8 cellular contexts compared by ENCODE assay signal in genomic region chr1:246971322-246971721, GRCh38. TPM values are rescaled to one million over a fixed set of nuclear protein-coding genes. Genes with fewer than 3 reads are reported as not detected.
A peak's percentile ranks its signal among the peaks of the same experiment; 100 is the strongest.
DNase-seq lines count a peak whose midpoint lies in the region; FAIRE-seq and TF ChIP-seq lines count a peak whose summit lies in the region.

No MANE protein-coding gene starts in this region.

- no peak for FAIRE-seq in kidney (lab: Jason Lieb, UNC)

- H3K4me1 ChIP-seq in kidney (ENCODE audit: control insufficient read depth in 1 of 2, insufficient read depth in 1 of 2, low read depth in 1 of 2, low read length in 2 of 2): no peaks in the 10 kb centered on the region

- DNase-seq in NCI-H82 (lab: John Stamatoyannopoulos, UW) (peak; percentile 53), NCI-H82 treated with DMSO at 0.1 percent for 48 hours (lab: John Stamatoyannopoulos, UW; ENCODE audit: unreplicated experiment) (no peak), SHP77 (lab: John Stamatoyannopoulos, UW) (peak; percentile 35 to 44), astrocyte of the cerebellum (ENCODE audit: low read depth) (no peak), kidney (no peak), NCI-H524 treated with DMSO at 0.1 percent for 48 hours (lab: John Stamatoyannopoulos, UW) (no peak), glomerular visceral epithelial cell (ENCODE audit: extremely low spot score) (no peak)
- DNase-seq in stimulated activated CD8-positive, alpha-beta memory T cell treated with anti-CD3 and anti-CD28 coated beads, Interleukin-12 subunit alpha, Interleukin-12 subunit beta, amount 100 ng/mL, for 1 hour (ENCODE audit: low read depth): peak; percentile 5

- intact Hi-C loops in kidney (cut with DNase I): no loop called here

- in situ Hi-C loops in astrocyte of the cerebellum (cut with HindIII; ENCODE audit: low sequenced_read_pairs): no loop called here

- no peak overlapping the region for H3K27ac ChIP-seq in kidney (ENCODE audit: low read depth in 2 of 2, low read length in 2 of 2)

- H3K9ac ChIP-seq in kidney (ENCODE audit: low read length in 2 of 2): no peak overlapping the region

- H3K36me3 ChIP-seq in kidney (ENCODE audit: control insufficient read depth in 1 of 2, insufficient read depth in 2 of 2, low read length in 2 of 2): no peaks in the 10 kb centered on the region

- peaks cover 0 to 4% of the 10 kb centered on the region in 2 donors for H3K9me3 ChIP-seq in kidney (ENCODE audit: control insufficient read depth in 1 of 2, low read length in 2 of 2)

- TF ChIP-seq CTCF in astrocyte of the cerebellum (IDR thresholded peaks at IDR 0.05; ENCODE audit: low read depth, low read length, missing control alignments) (peak; percentile 43), kidney (IDR thresholded peaks at IDR 0.05; ENCODE audit: borderline replicate concordance, extremely low read depth, insufficient read depth) (peak; percentile 68)

- H3K4me3 ChIP-seq in astrocyte of the cerebellum (ENCODE audit: low read depth, low read length) (no peak overlapping the region), kidney (ENCODE audit: low read length in 2 of 2) (no peak overlapping the region)

RNA-seq across cellular contexts. Expression of gene ZNF695, which starts 36.5 kb away (rescaled TPM):
- total RNA-seq in kidney: 0.44 TPM
- polyA plus RNA-seq in kidney (ENCODE audit: insufficient read depth, low read depth, low replicate concordance): not detected

RNA-seq across cellular contexts. Expression of gene AHCTF1, which starts 39.6 kb away (rescaled TPM):
- 30.1 TPM for total RNA-seq in kidney
- 5.2 TPM for polyA plus RNA-seq in kidney (ENCODE audit: insufficient read depth, low read depth, low replicate concordance)

Comparison
In these comparisons a context has a peak if more than half of its experiments do, and no peak if none do; other contexts are left out.
1. DNase-seq: peak in NCI-H82 (single experiment), SHP77 (2 of 2) and stimulated activated CD8-positive, alpha-beta memory T cell treated with anti-CD3 and anti-CD28 coated beads, Interleukin-12 subunit alpha, Interleukin-12 subunit beta, amount 100 ng/mL, for 1 hour (single experiment); none in NCI-H82 treated with DMSO at 0.1 percent for 48 hours (single experiment), astrocyte of the cerebellum (single experiment), kidney (single experiment), NCI-H524 treated with DMSO at 0.1 percent for 48 hours (single experiment) and glomerular visceral epithelial cell (single experiment).